ENCODE assay signal across 12 cellular contexts in genomic region chr17:15946611-15947120, GRCh38. TPM values are rescaled to one million over a fixed set of nuclear protein-coding genes. Genes with fewer than 3 reads are reported as not detected.
A peak's percentile ranks its signal among the peaks of the same experiment; 100 is the strongest.
DNase-seq lines count a peak whose midpoint lies in the region; ATAC-seq and TF ChIP-seq lines count a peak whose summit lies in the region.
"Had no signal": no experiment of that assay in that cellular context is flagged by ENCODE, and none has a peak within 500 bp of the region (broad histone marks: within the 10 kb centered on the region; RNA-seq: fewer than 3 reads in every experiment).

No MANE protein-coding gene starts in this region.

- H3K9me3 ChIP-seq in osteoblast (ENCODE audit: low read depth, low read length), result no peaks in the 10 kb centered on the region
- no peaks in the 10 kb centered on the region for H3K9me3 ChIP-seq in esophagus muscularis mucosa

- no peak for TF ChIP-seq POLR2A in esophagus muscularis mucosa (IDR thresholded peaks at IDR 0.05; ENCODE audit: low read depth)

- H3K4me3 ChIP-seq in osteoblast (ENCODE audit: insufficient read depth, low read length) (peak overlapping the region; percentile 86), esophagus muscularis mucosa (no peak overlapping the region)
- H3K4me3 ChIP-seq: SK-N-MC had no signal

- 68% methylated on average over 8 of the region's 9 CpGs for WGBS in esophagus muscularis mucosa

- H3K4me2 ChIP-seq in osteoblast (ENCODE audit: insufficient read depth, low read length), result peak overlapping the region; percentile 98

- H3K27ac ChIP-seq in epithelial cell of prostate, result peak overlapping the region; percentile 92
- peak overlapping the region; percentile 79 for H3K27ac ChIP-seq in osteoblast (ENCODE audit: low read depth, low read length)
- H3K27ac ChIP-seq in esophagus muscularis mucosa (replicated peaks in 1 of 4), result no peak overlapping the region
- H3K27ac ChIP-seq: SK-N-MC had no signal

- TF ChIP-seq CTCF in osteoblast (IDR thresholded peaks at IDR 0.05; ENCODE audit: extremely low read depth, low read depth, low read length) (no peak), esophagus muscularis mucosa (IDR thresholded peaks at IDR 0.05) (no peak)

- no peaks in the 10 kb centered on the region for H3K36me3 ChIP-seq in osteoblast (ENCODE audit: insufficient read depth, low read length)
- H3K36me3 ChIP-seq in esophagus muscularis mucosa, result no peaks in the 10 kb centered on the region

- no peak for TF ChIP-seq EP300 in esophagus muscularis mucosa (IDR thresholded peaks at IDR 0.05)

- no peak for ATAC-seq in HG03139 (IDR thresholded peaks at IDR 0.05; ENCODE audit: unreplicated experiment)
- ATAC-seq: effector memory CD8-positive, alpha-beta T cell had no signal

- H3K27me3 ChIP-seq in osteoblast (ENCODE audit: insufficient read depth, low read length) (no peaks in the 10 kb centered on the region), esophagus muscularis mucosa (peaks cover 0 to 42% (median 4%) of the 10 kb centered on the region in 4 donors)

- peaks cover 22% of the 10 kb centered on the region for H3K4me1 ChIP-seq in osteoblast (ENCODE audit: insufficient read depth, low read length)
- peaks cover 17 to 39% (median 34%) of the 10 kb centered on the region in 4 donors for H3K4me1 ChIP-seq in esophagus muscularis mucosa

- DNase-seq in ELF-1 (ENCODE audit: low read depth, low spot score) (peak; percentile 51), RKO (ENCODE audit: low spot score) (peak; percentile 48), epithelial cell of prostate (ENCODE audit: low read depth, low spot score) (no peak), osteoblast (ENCODE audit: insufficient read length, low spot score, missing footprints) (peak; percentile 93), DMS153 treated with DMSO at 0.1 percent for 48 hours (lab: John Stamatoyannopoulos, UW; ENCODE audit: unreplicated experiment) (no peak), esophagus muscularis mucosa (ENCODE audit: extremely low spot score) (no peak), cerebellum (ENCODE audit: low spot score) (no peak)
- DNase-seq: activated CD8-positive, alpha-beta memory T cell treated with anti-CD3 and anti-CD28 coated beads, Interleukin-2, amount 50 U/mL, for 4 hours; effector memory CD8-positive, alpha-beta T cell; NCI-H2081 treated with DMSO at 0.1 percent for 48 hours had no signal

- peaks cover 42% of the 10 kb centered on the region for H3K79me2 ChIP-seq in osteoblast (ENCODE audit: insufficient read depth, low read length)

- H4K20me1 ChIP-seq in osteoblast (ENCODE audit: insufficient read depth, low read length), result no peaks in the 10 kb centered on the region

- H2AFZ ChIP-seq in osteoblast (ENCODE audit: low read length), result peak overlapping the region; percentile 74

- intact Hi-C loops in esophagus muscularis mucosa (cut with DNase I), result loop anchor here (10.0 kb wide), 1 partner anchor 48 kb away; the partner anchor contains the start of genes TTC19 and ZSWIM7

RNA-seq across cellular contexts. Expression of gene ADORA2B, which starts 1.7 kb away (rescaled TPM):
- total RNA-seq in osteoblast, result 4.7 and 5.9 TPM in 2 replicates
- under 1 TPM; 0.26 to 0.75 (median 0.37) TPM for total RNA-seq in esophagus muscularis mucosa
- total RNA-seq in cerebellum, result 8.4 TPM

RNA-seq across cellular contexts. Expression of gene ZSWIM7, which starts 52.8 kb away (rescaled TPM):
- total RNA-seq in osteoblast (11.6 and 14.7 TPM in 2 replicates), esophagus muscularis mucosa (10 to 100 TPM; 16.2 to 22.7 (median 17.5) TPM), cerebellum (12.2 TPM)

RNA-seq across cellular contexts. Expression of gene TTC19, which starts 53.0 kb away (rescaled TPM):
- total RNA-seq in osteoblast (31.8 and 39.8 TPM in 2 replicates), esophagus muscularis mucosa (10 to 100 TPM; 40.9 to 56.4 (median 50.5) TPM), cerebellum (62.9 TPM)

Comparison
In these comparisons a context has a peak if more than half of its experiments do, and no peak if none do; other contexts are left out.
1. DNase-seq: peak in ELF-1 (single experiment), RKO (single experiment) and osteoblast (single experiment); none in epithelial cell of prostate (single experiment), DMS153 treated with DMSO at 0.1 percent for 48 hours (single experiment), esophagus muscularis mucosa (single experiment) and cerebellum (single experiment).
2. H3K27ac ChIP-seq: peak in epithelial cell of prostate (single experiment) and osteoblast (single experiment); none in esophagus muscularis mucosa (0 of 4).